12 cellular contexts compared by ENCODE assay signal in genomic region chr12:68614772-68615171, GRCh38. TPM values are rescaled to one million over a fixed set of nuclear protein-coding genes. Genes with fewer than 3 reads are reported as not detected.
DNase-seq lines count a peak whose midpoint lies in the region; ATAC-seq and TF ChIP-seq lines count a peak whose summit lies in the region.
"Had no signal": no experiment of that assay in that cellular context is flagged by ENCODE, and none has a peak within 500 bp of the region (broad histone marks: within the 10 kb centered on the region; RNA-seq: fewer than 3 reads in every experiment).

No MANE protein-coding gene starts in this region.

- peak overlapping the region; percentile 89 for H3K27ac Mint-ChIP-seq in activated CD4-positive, alpha-beta T cell treated with anti-CD3 and anti-CD28 coated beads for 36 hours

- H3K9me3 ChIP-seq in fibroblast of lung (ENCODE audit: control insufficient read depth, insufficient read depth, low read depth, low read length) (no peaks in the 10 kb centered on the region), smooth muscle cell (replicated peaks; ENCODE audit: low read depth) (no peaks in the 10 kb centered on the region)

- POLR2A ChIA-PET in activated CD4-positive, alpha-beta T cell treated with anti-CD3 and anti-CD28 coated beads for 36 hours (lab: Charles Lee) = no interaction called here

- TF ChIP-seq CTCF in VCaP (conservative IDR thresholded peaks at IDR 0.05) (no peak), fibroblast of lung (conservative IDR thresholded peaks at IDR 0.05 in 1 of 2, IDR thresholded peaks at IDR 0.05 in 1 of 2; ENCODE audit: low read depth in 1 of 2, low read length in 2 of 2) (no peak), smooth muscle cell (IDR thresholded peaks at IDR 0.05; ENCODE audit: borderline replicate concordance, insufficient read depth, poor library complexity, severe bottlenecking) (no peak)

- intact Hi-C loops in activated CD4-positive, alpha-beta T cell treated with anti-CD3 and anti-CD28 coated beads for 36 hours (cut with DNase I, micrococcal nuclease) = loop anchor here (1.0 to 5.0 kb wide), 5 partner anchors 33 to 1347 kb away; partner anchors contain the start of gene CAND1 (in 1 of the 2)
- intact Hi-C loops in head of caudate nucleus (cut with DNase I) = loop anchor here (5.0 kb wide), 1 partner anchor 73 kb away; the partner anchor contains the start of gene NUP107

- CTCF ChIA-PET in activated CD4-positive, alpha-beta T cell treated with anti-CD3 and anti-CD28 coated beads for 36 hours (lab: Charles Lee) = interaction anchor here (0.6 kb wide), 1 partner anchor 132 kb away, joined by 3 read pairs; no protein-coding TSS in a partner anchor

- ATAC-seq in activated CD4-positive, alpha-beta T cell treated with anti-CD3 and anti-CD28 coated beads for 36 hours = no peak
- no peak for ATAC-seq in HG03139 (IDR thresholded peaks at IDR 0.05; ENCODE audit: unreplicated experiment)

- no peaks in the 10 kb centered on the region for H3K36me3 ChIP-seq in fibroblast of lung (ENCODE audit: control insufficient read depth, insufficient read depth, low read length)
- H3K36me3 ChIP-seq in smooth muscle cell (ENCODE audit: low read depth) = no peaks in the 10 kb centered on the region

- in situ Hi-C loops in G401 (cut with HindIII; ENCODE audit: low sequenced_read_pairs) = no loop called here

- H4K20me1 ChIP-seq in fibroblast of lung (ENCODE audit: control insufficient read depth, extremely low read depth, insufficient read depth, low read length) (peaks cover 6% of the 10 kb centered on the region), smooth muscle cell (ENCODE audit: low read depth) (peaks cover 85% of the 10 kb centered on the region)

- H3K79me2 ChIP-seq in fibroblast of lung (ENCODE audit: control insufficient read depth, insufficient read depth, low read length) (peaks cover 85% of the 10 kb centered on the region), smooth muscle cell (ENCODE audit: low read depth) (peaks cover 86% of the 10 kb centered on the region)

- H3K27me3 Mint-ChIP-seq in activated CD4-positive, alpha-beta T cell treated with anti-CD3 and anti-CD28 coated beads for 36 hours = no peaks in the 10 kb centered on the region

- H3K9ac ChIP-seq in fibroblast of lung (ENCODE audit: insufficient read depth, low read length) = no peak overlapping the region
- H3K9ac ChIP-seq in smooth muscle cell (ENCODE audit: low read depth) = no peak overlapping the region

- no peaks in the 10 kb centered on the region for H3K9me3 Mint-ChIP-seq in activated CD4-positive, alpha-beta T cell treated with anti-CD3 and anti-CD28 coated beads for 36 hours (ENCODE audit: low read depth)

- peaks cover 22% of the 10 kb centered on the region for H3F3A ChIP-seq in smooth muscle cell (ENCODE audit: low read depth)

- H3K4me1 ChIP-seq in fibroblast of lung (ENCODE audit: control insufficient read depth, extremely low read depth, insufficient read depth, low read length) = peaks cover 10% of the 10 kb centered on the region
- H3K4me1 ChIP-seq in smooth muscle cell (ENCODE audit: low read depth) = peaks cover 48% of the 10 kb centered on the region

- peaks cover 66% of the 10 kb centered on the region for H3K4me1 Mint-ChIP-seq in activated CD4-positive, alpha-beta T cell treated with anti-CD3 and anti-CD28 coated beads for 36 hours

- peak overlapping the region in 2 of 4 experiments; percentile 1 to 2 for H3K4me3 ChIP-seq in fibroblast of lung (replicated peaks in 1 of 4; ENCODE audit: control extremely low read depth in 1 of 4, insufficient read depth in 1 of 4, low read depth in 3 of 4, low read length in 4 of 4)
- peak overlapping the region; percentile 99 for H3K4me3 ChIP-seq in smooth muscle cell

- H3K4me2 ChIP-seq in fibroblast of lung (ENCODE audit: extremely low read depth, insufficient read depth, low read length) (peak overlapping the region; percentile 7), smooth muscle cell (peak overlapping the region; percentile 97)

- peaks cover 42% of the 10 kb centered on the region for H3K36me3 Mint-ChIP-seq in activated CD4-positive, alpha-beta T cell treated with anti-CD3 and anti-CD28 coated beads for 36 hours (ENCODE audit: low read depth)

- H3K27me3 ChIP-seq in fibroblast of lung (ENCODE audit: control insufficient read depth, insufficient read depth, low read length) = no peaks in the 10 kb centered on the region
- H3K27me3 ChIP-seq in smooth muscle cell (ENCODE audit: low read depth) = no peaks in the 10 kb centered on the region

- no peak for DNase-seq in activated CD4-positive, alpha-beta T cell treated with anti-CD3 and anti-CD28 coated beads for 36 hours
- DNase-seq in activated CD4-positive, alpha-beta T cell treated with anti-CD3 and anti-CD28 coated beads, Interleukin-2, amount 50 U/mL, for 4 hours = no peak
- no peak for DNase-seq in fibroblast of lung (ENCODE audit: low read depth in 2 of 2)
- DNase-seq in smooth muscle cell (lab: John Stamatoyannopoulos, UW; ENCODE audit: unreplicated experiment) = no peak
- DNase-seq in head of caudate nucleus = no peak
- DNase-seq in G401 (ENCODE audit: low spot score) = no peak
- DNase-seq: GF-D8; NCI-H146; stimulated activated CD4-positive, alpha-beta T cell treated with anti-CD3 and anti-CD28 coated beads, Interleukin-4, amount 100 ng/mL, for 4 hours had no signal

- peak overlapping the region; percentile 86 for H3K4me3 Mint-ChIP-seq in activated CD4-positive, alpha-beta T cell treated with anti-CD3 and anti-CD28 coated beads for 36 hours

- H3K27ac ChIP-seq in VCaP = peak overlapping the region; percentile 83; the same call in 1 of the 2 replicates
- no peak overlapping the region for H3K27ac ChIP-seq in fibroblast of lung (ENCODE audit: insufficient read depth, low read length)
- peak overlapping the region; percentile 12 for H3K27ac ChIP-seq in smooth muscle cell (ENCODE audit: low read depth)
- H3K27ac ChIP-seq: RWPE1 had no signal

- H2AFZ ChIP-seq in fibroblast of lung (ENCODE audit: low read length) (no peak overlapping the region), smooth muscle cell (ENCODE audit: low read depth) (no peak overlapping the region)

- WGBS in smooth muscle cell (ENCODE audit: low lambda C conversion rate) = 78% methylated on average over 2 of the region's 2 CpGs

RNA-seq across cellular contexts. Expression of gene RAP1B, which starts 4.1 kb away (rescaled TPM):
- total RNA-seq in activated CD4-positive, alpha-beta T cell treated with anti-CD3 and anti-CD28 coated beads for 36 hours = 100 to 1,000 TPM; 174 to 242 TPM
- total RNA-seq in fibroblast of lung = 121 and 194 TPM in 2 replicates
- 293 and 383 TPM in 2 replicates for polyA plus RNA-seq in fibroblast of lung
- 198 and 239 TPM in 2 replicates for polyA plus RNA-seq in fibroblast of lung (2012)
- 8.8 and 13.9 TPM in 2 replicates for polyA minus RNA-seq in fibroblast of lung (ENCODE audit: low replicate concordance)
- total RNA-seq in smooth muscle cell = 275 and 313 TPM in 2 replicates
- 236 and 242 TPM in 2 replicates for polyA plus RNA-seq in smooth muscle cell
- 97.5 and 103 TPM in 2 replicates for total RNA-seq in G401 (2014; rRNA removed; shearing (Covaris generic))
